Comparison of ENCODE assay signal across 9 cellular contexts in genomic region chr9:134641989-134642384, GRCh38. TPM values are rescaled to one million over a fixed set of nuclear protein-coding genes. Genes with fewer than 3 reads are reported as not detected.
DNase-seq lines count a peak whose midpoint lies in the region; ATAC-seq and TF ChIP-seq lines count a peak whose summit lies in the region.
"Had no signal": no experiment of that assay in that cellular context is flagged by ENCODE, and none has a peak within 500 bp of the region (broad histone marks: within the 10 kb centered on the region; RNA-seq: fewer than 3 reads in every experiment).

No MANE protein-coding gene starts in this region.

- H3K27ac Mint-ChIP-seq in activated T-cell treated with anti-CD3 and anti-CD28 coated beads, Interleukin-2, amount 50 U/mL, for 72 hours: no peak overlapping the region

- H3K9ac ChIP-seq in duodenal mucosa (ENCODE audit: low read depth in 1 of 2, low read length in 2 of 2): no peak overlapping the region

- H3K27me3 Mint-ChIP-seq in activated T-cell treated with anti-CD3 and anti-CD28 coated beads, Interleukin-2, amount 50 U/mL, for 72 hours (ENCODE audit: low read depth): peaks cover 17% of the 10 kb centered on the region

- H3K27me3 ChIP-seq in duodenal mucosa (ENCODE audit: control insufficient read depth in 1 of 2, insufficient read depth in 2 of 2, low read length in 2 of 2) (peaks cover 7 to 14% of the 10 kb centered on the region in 2 donors), upper lobe of right lung (peaks cover 13% of the 10 kb centered on the region)

- H3K9me3 ChIP-seq in duodenal mucosa (ENCODE audit: control insufficient read depth in 1 of 2, low read length in 2 of 2) (no peaks in the 10 kb centered on the region), mucosa of descending colon (no peaks in the 10 kb centered on the region), upper lobe of right lung (no peaks in the 10 kb centered on the region)

- no peaks in the 10 kb centered on the region for H3K4me1 Mint-ChIP-seq in activated T-cell treated with anti-CD3 and anti-CD28 coated beads, Interleukin-2, amount 50 U/mL, for 72 hours (ENCODE audit: low read depth)

- H3K36me3 Mint-ChIP-seq in activated T-cell treated with anti-CD3 and anti-CD28 coated beads, Interleukin-2, amount 50 U/mL, for 72 hours (ENCODE audit: insufficient read depth in 2 of 2): no peaks in the 10 kb centered on the region

- no peaks in the 10 kb centered on the region for H3K9me3 Mint-ChIP-seq in activated T-cell treated with anti-CD3 and anti-CD28 coated beads, Interleukin-2, amount 50 U/mL, for 72 hours

- H3K27ac ChIP-seq in duodenal mucosa (ENCODE audit: low read depth, low read length): peak overlapping the region; percentile 62
- H3K27ac ChIP-seq in upper lobe of right lung: peak overlapping the region; percentile 78

- intact Hi-C loops in mucosa of descending colon (cut with DNase I, micrococcal nuclease) (no loop called here), upper lobe of right lung (cut with DNase I) (no loop called here)

- ATAC-seq in activated T-cell treated with anti-CD3 and anti-CD28 coated beads, Interleukin-2, amount 50 U/mL, for 72 hours (replicated peaks in 1 of 2): peak; percentile 24 to 25
- no peak for ATAC-seq in mucosa of descending colon
- no peak for ATAC-seq in upper lobe of right lung

- H3K4me1 ChIP-seq in duodenal mucosa (ENCODE audit: control insufficient read depth in 1 of 2, insufficient read depth in 2 of 2, low read length in 2 of 2) (peaks cover 0 to 7% of the 10 kb centered on the region in 2 donors), mucosa of descending colon (ENCODE audit: low read depth) (no peaks in the 10 kb centered on the region), upper lobe of right lung (peaks cover 16% of the 10 kb centered on the region)

- TF ChIP-seq CTCF in mucosa of descending colon (IDR thresholded peaks at IDR 0.05) (no peak), upper lobe of right lung (IDR thresholded peaks at IDR 0.05) (no peak)

- no peak overlapping the region for H3K4me3 Mint-ChIP-seq in activated T-cell treated with anti-CD3 and anti-CD28 coated beads, Interleukin-2, amount 50 U/mL, for 72 hours

- H3K4me3 ChIP-seq in duodenal mucosa (ENCODE audit: low read depth in 1 of 2, low read length in 2 of 2) (peak overlapping the region; percentile 15 to 32), mucosa of descending colon (peak overlapping the region; percentile 40), upper lobe of right lung (peak overlapping the region; percentile 54)

- H3K36me3 ChIP-seq in duodenal mucosa (ENCODE audit: control insufficient read depth in 1 of 2, insufficient read depth in 2 of 2, low read length in 2 of 2) (no peaks in the 10 kb centered on the region), mucosa of descending colon (ENCODE audit: low read depth) (no peaks in the 10 kb centered on the region), upper lobe of right lung (no peaks in the 10 kb centered on the region)

- in situ Hi-C loops in G401 (cut with HindIII; ENCODE audit: low sequenced_read_pairs): no loop called here

- no peak for DNase-seq in activated T-cell treated with anti-CD3 and anti-CD28 coated beads, Interleukin-2, amount 50 U/mL, for 72 hours
- DNase-seq in activated T-cell treated with anti-CD3 and anti-CD28 coated beads, Interleukin-2, amount 50 U/mL, for 48 hours: no peak
- no peak for DNase-seq in mucosa of descending colon
- DNase-seq in upper lobe of right lung: no peak
- no peak for DNase-seq in iPS-NIHi7 (ENCODE audit: extremely low spot score)
- no peak for DNase-seq in NCI-H2029 treated with DMSO at 0.1 percent for 48 hours (lab: John Stamatoyannopoulos, UW)
- DNase-seq in G401 (ENCODE audit: low spot score): no peak
- DNase-seq: NCI-H187 had no signal

RNA-seq across cellular contexts. Expression of gene COL5A1, which starts 0.4 kb away (rescaled TPM):
- total RNA-seq in activated T-cell treated with anti-CD3 and anti-CD28 coated beads, Interleukin-2, amount 50 U/mL, for 72 hours: under 1 TPM in 1 of 2 donors, not detected in 1; 0.49 TPM
- total RNA-seq in mucosa of descending colon (10 to 100 TPM in 2 of 3 donors, 1 to 10 TPM in 1; 8.6 to 62.3 (median 22.2) TPM), upper lobe of right lung (37.8 TPM)
- 0.37 and 0.58 TPM in 2 replicates for total RNA-seq in G401 (2014; rRNA removed; shearing (Covaris generic))

Comparison
In these comparisons a context has a peak if more than half of its experiments do, and no peak if none do; other contexts are left out.
1. ATAC-seq: peak in activated T-cell treated with anti-CD3 and anti-CD28 coated beads, Interleukin-2, amount 50 U/mL, for 72 hours (2 of 2); none in mucosa of descending colon (single experiment) and upper lobe of right lung (single experiment).
2. Peak in every context shown above with its lines, with median percentiles within 50 percentile points of each other: H3K4me3 ChIP-seq.